26 cellular contexts compared by ENCODE assay signal in genomic region chr18:13320891-13321425, GRCh38.
DNase-seq lines count a peak whose midpoint lies in the region; ATAC-seq, FAIRE-seq and TF ChIP-seq lines count a peak whose summit lies in the region.
"Had no signal": no experiment of that assay in that cellular context is flagged by ENCODE, and none has a peak within 500 bp of the region (broad histone marks: within the 10 kb centered on the region; RNA-seq: fewer than 3 reads in every experiment).

No MANE protein-coding gene starts in this region.

- peak; percentile 23 for FAIRE-seq in urothelium cell line (lab: Jason Lieb, UNC)
- FAIRE-seq: GM12892, H54 had no signal

- H3K36me3 ChIP-seq in ascending aorta: no peaks in the 10 kb centered on the region
- H3K36me3 ChIP-seq in neuronal stem cell (replicated peaks in 1 of 2; ENCODE audit: control insufficient read depth in 2 of 2, insufficient read depth in 2 of 2, low read length in 2 of 2): no peaks in the 10 kb centered on the region
- H3K36me3 ChIP-seq in right lobe of liver: no peaks in the 10 kb centered on the region

- H2BK15ac ChIP-seq in H9 (ENCODE audit: low read depth, low read length) (no peak overlapping the region), neuronal stem cell (ENCODE audit: low read length) (no peak overlapping the region)

- peak; percentile 42 for DNase-seq in H9
- DNase-seq in ascending aorta (ENCODE audit: low spot score in 2 of 2): no peak
- DNase-seq in neuronal stem cell (ENCODE audit: low spot score): no peak
- no peak for DNase-seq in urothelium cell line (ENCODE audit: low spot score)
- DNase-seq in right lobe of liver: no peak
- DNase-seq in central memory CD4-positive, alpha-beta T cell: no peak
- DNase-seq: Caco-2; CD8-positive, alpha-beta T cell; DMS79; EL; Karpas-422; NCI-H1092; NCI-H1417 treated with DMSO at 0.1 percent for 48 hours; NCI-H1694 treated with DMSO at 0.1 percent for 48 hours; NCI-H2081; NCI-H226; NCI-H510A; NCI-H69; RPMI8226; SIG-M5; SK-N-SH had no signal

- no peaks in the 10 kb centered on the region for H3K27me3 ChIP-seq in H9 (ENCODE audit: insufficient read depth, low read length)
- H3K27me3 ChIP-seq in ascending aorta: no peaks in the 10 kb centered on the region
- H3K27me3 ChIP-seq in neuronal stem cell (ENCODE audit: control insufficient read depth in 3 of 3, insufficient read depth in 3 of 3, low read depth in 1 of 3, low read length in 3 of 3): no peaks in the 10 kb centered on the region
- no peaks in the 10 kb centered on the region for H3K27me3 ChIP-seq in right lobe of liver

- H3K23me2 ChIP-seq in H9 (ENCODE audit: insufficient read length, low read depth, low read length, poor library complexity, severe bottlenecking): no peaks in the 10 kb centered on the region

- intact Hi-C loops in ascending aorta (cut with DNase I) (loop anchor here (2.0 to 5.0 kb wide), 5 partner anchors 84 to 181 kb away; partner anchors contain the start of gene LDLRAD4), right lobe of liver (cut with DNase I) (no loop called here)

- H2AFZ ChIP-seq in H9 (ENCODE audit: low read length) (no peak overlapping the region), neuronal stem cell (ENCODE audit: low read length) (no peak overlapping the region)

- H2AK5ac ChIP-seq in H9 (ENCODE audit: insufficient read length, low read length) (no peak overlapping the region), neuronal stem cell (ENCODE audit: low read depth, low read length) (no peak overlapping the region)

- no peak overlapping the region for H3K4me2 ChIP-seq in H9 (ENCODE audit: insufficient read depth, insufficient read length, low read length)
- no peak overlapping the region for H3K4me2 ChIP-seq in neuronal stem cell (ENCODE audit: insufficient read depth, low read length, poor library complexity, severe bottlenecking)
- H3K4me2 ChIP-seq: SK-N-SH had no signal

- H3K4me3 ChIP-seq in ascending aorta: no peak overlapping the region
- no peak overlapping the region for H3K4me3 ChIP-seq in neuronal stem cell (ENCODE audit: low read length in 2 of 2)
- no peak overlapping the region for H3K4me3 ChIP-seq in right lobe of liver

- H4K5ac ChIP-seq in H9 (ENCODE audit: insufficient read length, low read depth, low read length): no peak overlapping the region

- H3K4me3 Mint-ChIP-seq in H9: no peak overlapping the region
- H3K4me3 Mint-ChIP-seq: B cell; CD8-positive, alpha-beta T cell had no signal

- H3K56ac ChIP-seq in H9 (ENCODE audit: insufficient read length, low read depth, low read length): no peak overlapping the region

- H4K20me1 ChIP-seq in H9 (ENCODE audit: control insufficient read depth, insufficient read depth, insufficient read length): no peaks in the 10 kb centered on the region

- no peaks in the 10 kb centered on the region for H3K79me1 ChIP-seq in H9 (ENCODE audit: insufficient read depth, low read depth, low read length, poor library complexity, severe bottlenecking)
- no peaks in the 10 kb centered on the region for H3K79me1 ChIP-seq in neuronal stem cell (ENCODE audit: low read depth, low read length)

- H3K79me2 ChIP-seq in H9 (ENCODE audit: insufficient read depth, low read length): no peaks in the 10 kb centered on the region

- H3K9me3 Mint-ChIP-seq in H9: peaks cover 8 to 9% of the 10 kb centered on the region in 2 experiments

- H3K4me1 Mint-ChIP-seq in H9: peaks cover 9 to 20% of the 10 kb centered on the region in 2 experiments
- H3K4me1 Mint-ChIP-seq: B cell had no signal

- no peak overlapping the region for H3K27ac ChIP-seq in H9 (ENCODE audit: insufficient read length, low read depth, low read length)
- peak overlapping the region; percentile 83 to 85 for H3K27ac ChIP-seq in ascending aorta
- H3K27ac ChIP-seq in neuronal stem cell (replicated peaks; ENCODE audit: low read length): no peak overlapping the region
- no peak overlapping the region for H3K27ac ChIP-seq in right lobe of liver
- H3K27ac ChIP-seq: C4-2B had no signal

- TF ChIP-seq CTCF in H9 (conservative IDR thresholded peaks at IDR 0.05) (peak; percentile 12; the same call in 1 of the 3 replicates), ascending aorta (IDR thresholded peaks at IDR 0.05) (no peak), right lobe of liver (IDR thresholded peaks at IDR 0.05) (no peak)

- H3K27ac Mint-ChIP-seq in H9: no peak overlapping the region
- H3K27ac Mint-ChIP-seq: B cell; CD8-positive, alpha-beta T cell had no signal

- ATAC-seq in HG03439 (IDR thresholded peaks at IDR 0.05; ENCODE audit: unreplicated experiment) (no peak), right lobe of liver (no peak)
- ATAC-seq: CD8-positive, alpha-beta T cell had no signal

- no peak for TF ChIP-seq POLR2A in right lobe of liver (IDR thresholded peaks at IDR 0.05)

- H3K4me1 ChIP-seq in H9 (ENCODE audit: insufficient read depth, low read length) (no peaks in the 10 kb centered on the region), ascending aorta (peaks cover 0 to 29% of the 10 kb centered on the region in 2 donors), neuronal stem cell (ENCODE audit: control insufficient read depth in 2 of 2, insufficient read depth in 1 of 2, low read depth in 1 of 2, low read length in 2 of 2) (peaks cover 0 to 1% of the 10 kb centered on the region in 2 donors), right lobe of liver (peaks cover 0 to 9% (median 2%) of the 10 kb centered on the region in 4 donors)
- H3K4me1 ChIP-seq: Caco-2 had no signal

- no peak overlapping the region for H3K14ac ChIP-seq in H9 (ENCODE audit: insufficient read depth, low read length)
- H3K14ac ChIP-seq in neuronal stem cell (ENCODE audit: low read length): no peak overlapping the region

- WGBS in H9 (ENCODE audit: extremely low coverage, insufficient read length, low lambda C conversion rate): no CpG with 5 or more reads among the region's 17 CpGs
- WGBS in neuronal stem cell (ENCODE audit: extremely low coverage in 2 of 2, insufficient read length in 2 of 2, insufficient replicate concordance in 1 of 2), 2 donors: no CpG with 5 or more reads among the region's 17 CpGs
- whole genome bisulfite sequencing in right lobe of liver (ENCODE audit: insufficient coverage, low coverage, low lambda C conversion rate, missing lambda C conversion rate): 92% methylated on average over 2 of the region's 17 CpGs

- H2BK5ac ChIP-seq in H9 (ENCODE audit: insufficient read length, low read length) (no peak overlapping the region), neuronal stem cell (ENCODE audit: low read length) (no peak overlapping the region)

- no peak overlapping the region for H2BK20ac ChIP-seq in H9 (ENCODE audit: low read depth, low read length, poor library complexity, severe bottlenecking)

- no peak overlapping the region for H3T11ph ChIP-seq in H9 (ENCODE audit: low read length)

- H3K18ac ChIP-seq in H9 (ENCODE audit: insufficient read length, low read depth, low read length): no peak overlapping the region
- H3K18ac ChIP-seq in neuronal stem cell (ENCODE audit: low read length): peak overlapping the region; percentile 2

- H4K8ac ChIP-seq in H9 (replicated peaks; ENCODE audit: insufficient read length, low read depth, low read length): no peak overlapping the region
- no peak overlapping the region for H4K8ac ChIP-seq in neuronal stem cell (ENCODE audit: low read depth, low read length)

- H2BK120ac ChIP-seq in H9 (ENCODE audit: low read depth, low read length, poor library complexity, severe bottlenecking): no peak overlapping the region
- H2BK120ac ChIP-seq in neuronal stem cell (ENCODE audit: low read depth, low read length): no peak overlapping the region

- H3K23ac ChIP-seq in H9 (ENCODE audit: insufficient read length, low read depth, low read length) (no peak overlapping the region), neuronal stem cell (ENCODE audit: low read depth, low read length, poor library complexity) (no peak overlapping the region)

- no peak overlapping the region for H4K91ac ChIP-seq in H9 (ENCODE audit: insufficient read length, low read depth, low read length)
- H4K91ac ChIP-seq in neuronal stem cell (ENCODE audit: low read depth, low read length, poor library complexity): no peak overlapping the region

- H2BK12ac ChIP-seq in H9 (ENCODE audit: insufficient read length, low read depth, low read length) (no peak overlapping the region), neuronal stem cell (ENCODE audit: low read length) (no peak overlapping the region)

- no peaks in the 10 kb centered on the region; the same call in 1 of the 2 replicates for H3K27me3 Mint-ChIP-seq in H9 (ENCODE audit: low read depth)
- H3K27me3 Mint-ChIP-seq: B cell had no signal

- H3K9ac ChIP-seq in H9 (ENCODE audit: extremely low read depth, insufficient read length, low read length): no peak overlapping the region
- no peak overlapping the region for H3K9ac ChIP-seq in neuronal stem cell (ENCODE audit: low read depth, low read length, poor library complexity)
- H3K9ac ChIP-seq: SK-N-SH had no signal

- H3K4ac ChIP-seq in H9 (ENCODE audit: low read depth, low read length): no peak overlapping the region
- no peak overlapping the region for H3K4ac ChIP-seq in neuronal stem cell (ENCODE audit: low read length)

- H3K36me3 Mint-ChIP-seq in H9 (ENCODE audit: insufficient read depth in 1 of 3, low read depth in 3 of 3): peaks cover 5 to 7% (median 7%) of the 10 kb centered on the region in 3 experiments; a peak in 6 of 7 replicates
- H3K36me3 Mint-ChIP-seq: CD8-positive, alpha-beta T cell had no signal

- no peaks in the 10 kb centered on the region for H3K9me3 ChIP-seq in H9 (ENCODE audit: control insufficient read depth, low read depth, low read length)
- H3K9me3 ChIP-seq in ascending aorta: peaks cover 0 to 6% of the 10 kb centered on the region in 2 donors
- H3K9me3 ChIP-seq in neuronal stem cell (replicated peaks in 1 of 2; ENCODE audit: control insufficient read depth in 2 of 2, insufficient read depth in 1 of 2, low read depth in 1 of 2, low read length in 2 of 2): peaks cover 6% of the 10 kb centered on the region in 2 donors
- no peaks in the 10 kb centered on the region for H3K9me3 ChIP-seq in right lobe of liver

Comparison
In these comparisons a context has a peak if more than half of its experiments do, and no peak if none do; other contexts are left out.
1. H3K27ac ChIP-seq: peak in ascending aorta (2 of 2); none in H9 (single experiment), neuronal stem cell (single experiment) and right lobe of liver (0 of 3).